25 cellular contexts compared by ENCODE assay signal in the genomic region with DNA sequence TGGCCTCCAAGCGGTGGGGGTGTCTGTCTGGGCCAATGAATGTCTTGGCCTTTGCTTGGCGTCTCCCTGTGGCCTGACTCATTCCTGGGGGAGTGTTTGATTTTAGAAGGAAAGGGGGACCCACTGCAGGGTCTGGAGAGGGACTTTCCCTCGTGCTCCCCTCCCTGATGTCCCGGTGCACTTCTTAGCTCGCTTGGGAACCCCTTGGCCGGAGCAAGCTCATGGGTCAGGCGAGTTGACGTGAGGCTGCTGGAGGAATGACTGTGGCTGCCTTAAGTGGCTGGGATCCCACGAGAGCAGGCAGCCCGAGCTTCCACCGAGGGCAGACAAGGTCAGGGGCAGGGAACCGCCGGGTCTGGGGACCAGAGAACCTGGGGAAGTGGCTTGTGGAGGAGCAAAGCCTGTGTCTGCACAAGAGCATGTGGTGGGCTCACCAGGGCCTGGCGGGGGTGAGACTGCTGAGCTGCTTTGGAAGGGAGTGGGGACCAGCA.
A peak's percentile ranks its signal among the peaks of the same experiment; 100 is the strongest.
DNase-seq lines count a peak whose midpoint lies in the region; ATAC-seq and TF ChIP-seq lines count a peak whose summit lies in the region.
"Had no signal": no experiment of that assay in that cellular context is flagged by ENCODE, and none has a peak within 500 bp of the region (broad histone marks: within the 10 kb centered on the region; RNA-seq: fewer than 3 reads in every experiment).

No MANE protein-coding gene starts in this region.

- H3K27me3 ChIP-seq in WERI-Rb-1 (ENCODE audit: insufficient read depth, low read depth, severe bottlenecking), result no peaks in the 10 kb centered on the region
- H3K27me3 ChIP-seq: colonic mucosa had no signal

- H3K4me3 ChIP-seq in WERI-Rb-1 (ENCODE audit: low read depth, low read length) (no peak overlapping the region), foreskin fibroblast (ENCODE audit: low read depth in 1 of 2, low read length in 2 of 2) (no peak overlapping the region)
- H3K4me3 ChIP-seq: colonic mucosa had no signal

- peak; percentile 74 for DNase-seq in cardiac septum (ENCODE audit: low spot score)
- DNase-seq in left cardiac atrium, result no peak
- peak; percentile 4 for DNase-seq in WERI-Rb-1
- DNase-seq in mesenteric fat pad (ENCODE audit: low spot score), result peak; percentile 72
- peak; percentile 62 for DNase-seq in type B pancreatic cell (ENCODE audit: extremely low spot score, unreplicated experiment)
- DNase-seq in foreskin fibroblast, result no peak
- DNase-seq in ecto neural progenitor cell (ENCODE audit: low spot score), result no peak
- DNase-seq: activated CD4-positive, alpha-beta T cell treated with anti-CD3 and anti-CD28 coated beads, Interleukin-2, amount 10 ng/mL, durations not matched to agents 24 days and 14 days; activated T-cell treated with anti-CD3 and anti-CD28 coated beads, Interleukin-2, amount 50 U/mL, for 24 hours; anterior cingulate cortex; colonic mucosa; DMS79; Kasumi-1; natural killer cell; NCI-H1417; NCI-H2029; NCI-H524 treated with DMSO at 0.1 percent for 48 hours; occipital lobe; OCI-M1; SHP77 treated with DMSO at 0.1 percent for 48 hours; stimulated activated naive CD4-positive, alpha-beta T cell; T1000 had no signal

- peaks cover 2% of the 10 kb centered on the region for H3K9me3 ChIP-seq in WERI-Rb-1 (ENCODE audit: severe bottlenecking)
- H3K9me3 ChIP-seq: colonic mucosa had no signal

- ATAC-seq in left cardiac atrium, result no peak
- no peak for ATAC-seq in GM21526 (IDR thresholded peaks at IDR 0.05; ENCODE audit: low FRiP score, unreplicated experiment)
- ATAC-seq: activated naive CD4-positive, alpha-beta T cell treated with anti-CD3 and anti-CD28 coated beads, Interleukin-2, amount 50 U/mL, for 72 hours; natural killer cell; WTC11 had no signal

- no peaks in the 10 kb centered on the region for H3K36me3 Mint-ChIP-seq in type B pancreatic cell
- H3K36me3 Mint-ChIP-seq: activated naive CD4-positive, alpha-beta T cell treated with anti-CD3 and anti-CD28 coated beads, Interleukin-2, amount 50 U/mL, for 72 hours; natural killer cell; WTC11 had no signal

- intact Hi-C loops in cardiac septum (cut with DNase I), result no loop called here
- intact Hi-C loops in left cardiac atrium (cut with DNase I), result no loop called here

- H3K4me3 Mint-ChIP-seq in type B pancreatic cell, result no peak overlapping the region
- H3K4me3 Mint-ChIP-seq: activated CD4-positive, alpha-beta T cell treated with anti-CD3 and anti-CD28 coated beads, Interleukin-2, amount 10 ng/mL, durations not matched to agents 24 days and 14 days; activated T-cell treated with anti-CD3 and anti-CD28 coated beads, Interleukin-2, amount 50 U/mL, for 24 hours; natural killer cell; WTC11 had no signal

- TF ChIP-seq CTCF in WERI-Rb-1 (IDR thresholded peaks at IDR 0.05; ENCODE audit: low read depth, low read length), result no peak
- no peak for TF ChIP-seq CTCF in type B pancreatic cell (conservative IDR thresholded peaks at IDR 0.05)
- no peak for TF ChIP-seq CTCF in foreskin fibroblast (IDR thresholded peaks at IDR 0.05; ENCODE audit: low read depth, low read length)

- H3K9me3 Mint-ChIP-seq in type B pancreatic cell, result no peaks in the 10 kb centered on the region
- H3K9me3 Mint-ChIP-seq: activated CD4-positive, alpha-beta T cell treated with anti-CD3 and anti-CD28 coated beads, Interleukin-2, amount 10 ng/mL, durations not matched to agents 24 days and 14 days; activated naive CD4-positive, alpha-beta T cell treated with anti-CD3 and anti-CD28 coated beads, Interleukin-2, amount 50 U/mL, for 72 hours; activated T-cell treated with anti-CD3 and anti-CD28 coated beads, Interleukin-2, amount 50 U/mL, for 24 hours; natural killer cell had no signal

- H3K27ac Mint-ChIP-seq in type B pancreatic cell, result no peak overlapping the region
- H3K27ac Mint-ChIP-seq: activated CD4-positive, alpha-beta T cell treated with anti-CD3 and anti-CD28 coated beads, Interleukin-2, amount 10 ng/mL, durations not matched to agents 24 days and 14 days; activated T-cell treated with anti-CD3 and anti-CD28 coated beads, Interleukin-2, amount 50 U/mL, for 24 hours; natural killer cell; WTC11 had no signal

- H3K27ac ChIP-seq in WERI-Rb-1, result no peak overlapping the region
- H3K27ac ChIP-seq: colonic mucosa had no signal

- no peaks in the 10 kb centered on the region for H3K4me1 Mint-ChIP-seq in type B pancreatic cell (ENCODE audit: unreplicated experiment)
- H3K4me1 Mint-ChIP-seq: activated CD4-positive, alpha-beta T cell treated with anti-CD3 and anti-CD28 coated beads, Interleukin-2, amount 10 ng/mL, durations not matched to agents 24 days and 14 days; WTC11 had no signal

- H3K36me3 ChIP-seq in WERI-Rb-1, result no peaks in the 10 kb centered on the region
- H3K36me3 ChIP-seq: colonic mucosa had no signal

- H3K27me3 Mint-ChIP-seq in type B pancreatic cell, result peaks cover 12% of the 10 kb centered on the region
- H3K27me3 Mint-ChIP-seq: activated CD4-positive, alpha-beta T cell treated with anti-CD3 and anti-CD28 coated beads, Interleukin-2, amount 10 ng/mL, durations not matched to agents 24 days and 14 days; activated T-cell treated with anti-CD3 and anti-CD28 coated beads, Interleukin-2, amount 50 U/mL, for 24 hours had no signal

Comparison
In these comparisons a context has a peak if more than half of its experiments do, and no peak if none do; other contexts are left out.
1. DNase-seq: peak in cardiac septum (single experiment), WERI-Rb-1 (single experiment), mesenteric fat pad (single experiment) and type B pancreatic cell (single experiment); none in left cardiac atrium (single experiment), foreskin fibroblast (0 of 2) and ecto neural progenitor cell (single experiment).